8 cellular contexts compared by ENCODE assay signal in the genomic region with DNA sequence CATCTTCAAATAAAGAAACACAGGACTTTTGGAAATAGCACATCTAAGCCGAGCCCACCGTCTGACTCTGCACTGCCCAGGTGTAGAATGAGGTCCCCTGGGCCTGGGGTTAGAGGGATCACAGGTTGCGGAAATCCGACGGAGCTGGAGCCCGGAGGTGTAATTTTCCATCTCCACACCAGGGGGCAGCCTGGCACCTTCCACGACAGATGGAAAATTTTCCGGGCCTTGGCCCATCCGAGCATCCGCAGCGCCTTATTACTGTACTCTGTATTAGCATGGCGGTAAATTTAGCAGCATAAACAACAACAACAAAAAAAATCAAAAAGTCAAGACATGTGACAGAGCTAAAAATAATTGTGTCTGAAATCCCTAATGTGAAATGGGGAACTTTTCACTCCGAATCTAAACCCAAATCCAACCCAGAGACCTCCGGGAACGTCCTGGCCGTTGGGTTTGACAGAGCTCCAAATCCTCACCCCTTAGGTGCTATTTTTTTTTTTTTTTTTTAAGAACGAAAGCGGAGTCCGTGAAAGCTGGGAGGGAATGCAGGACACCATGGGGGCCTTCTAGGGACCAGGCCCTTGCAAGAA.
DNase-seq lines count a peak whose midpoint lies in the region; ATAC-seq and TF ChIP-seq lines count a peak whose summit lies in the region.

No MANE protein-coding gene starts in this region.

- intact Hi-C loops in natural killer cell (cut with micrococcal nuclease): no loop called here

- no peak overlapping the region for H3K4me3 Mint-ChIP-seq in natural killer cell

- H3K9me3 Mint-ChIP-seq in natural killer cell: no peaks in the 10 kb centered on the region

- no peaks in the 10 kb centered on the region for H3K36me3 Mint-ChIP-seq in natural killer cell

- peaks cover 0 to 6% of the 10 kb centered on the region in 2 donors for H3K4me1 Mint-ChIP-seq in natural killer cell

- peaks cover 17 to 21% of the 10 kb centered on the region in 2 donors for H3K27me3 Mint-ChIP-seq in natural killer cell (ENCODE audit: low read depth in 2 of 2)

- peak; percentile 67 for TF ChIP-seq CTCF in natural killer cell (IDR thresholded peaks at IDR 0.05)

- DNase-seq in GM03348 (ENCODE audit: low spot score): peak; percentile 84
- peak; percentile 8 to 49 for DNase-seq in NOMO-1 (lab: John Stamatoyannopoulos, UW; ENCODE audit: unreplicated experiment in 2 of 2)
- peak; percentile 41 for DNase-seq in activated T-cell treated with anti-CD3 and anti-CD28 coated beads for 1 hour (ENCODE audit: low read depth)
- DNase-seq in natural killer cell: peak; percentile 18
- peak; percentile 79 for DNase-seq in stimulated activated naive CD8-positive, alpha-beta T cell treated with anti-CD3 and anti-CD28 coated beads, Interleukin-15, Interleukin-2, amounts not matched to agents 100 U/mL and 50 U/mL, for 24 hours

- ATAC-seq in HG03280 (IDR thresholded peaks at IDR 0.05; ENCODE audit: unreplicated experiment) (peak; percentile 63), esophagus mucosa (peak; percentile 85), natural killer cell (peak; percentile 40 to 68 (median 43)), HG02763 (IDR thresholded peaks at IDR 0.05; ENCODE audit: unreplicated experiment) (no peak)
- peak; percentile 34 for ATAC-seq in stimulated activated naive CD8-positive, alpha-beta T cell treated with anti-CD3 and anti-CD28 coated beads, Interleukin-15, Interleukin-2, amounts not matched to agents 100 U/mL and 50 U/mL, for 24 hours

- H3K27ac Mint-ChIP-seq in natural killer cell: no peak overlapping the region

Comparison
In these comparisons a context has a peak if more than half of its experiments do, and no peak if none do; other contexts are left out.
1. DNase-seq: peak in every context shown above with its lines; median percentile 84 in GM03348; 79 in stimulated activated naive CD8-positive, alpha-beta T cell treated with anti-CD3 and anti-CD28 coated beads, Interleukin-15, Interleukin-2, amounts not matched to agents 100 U/mL and 50 U/mL, for 24 hours; 41 in activated T-cell treated with anti-CD3 and anti-CD28 coated beads for 1 hour; 28 in NOMO-1; 18 in natural killer cell.